1 cellular context compared by ENCODE assay signal in genomic region chr1:161351482-161351881, GRCh38.
A peak's percentile ranks its signal among the peaks of the same experiment; 100 is the strongest.
TF ChIP-seq lines count a peak whose summit lies in the region.

No MANE protein-coding gene starts in this region.

TF ChIP-seq in K562, 482 proteins besides CTCF, POLR2A, EP300 and RAD21 (continued from another document):
- no peak for TF ChIP-seq PHF8 (IDR thresholded peaks at IDR 0.05; ENCODE audit: borderline replicate concordance, low read length)
- 0 out of 2 replicates have a peak, but pooled peaks have one; percentile 25 for TF ChIP-seq NFE2 (IDR thresholded peaks at IDR 0.05; ENCODE audit: low read depth)
- TF ChIP-seq C11orf30 (IDR thresholded peaks at IDR 0.05; ENCODE audit: low read depth): peak; percentile 40
